In genomic region chr11:92340839-92341238, GRCh38 we compare ENCODE assay signal across 1 cellular context.
TF ChIP-seq lines count a peak whose summit lies in the region.

No MANE protein-coding gene starts in this region.

TF ChIP-seq in IMR-90, 13 proteins besides CTCF, POLR2A, EP300 and RAD21 (continued from another document):
- TF ChIP-seq USF2 (IDR thresholded peaks at IDR 0.05; ENCODE audit: low read depth, low read length) (no peak), RFX5 (IDR thresholded peaks at IDR 0.05; ENCODE audit: low read depth, low read length) (no peak), MAZ (IDR thresholded peaks at IDR 0.05; ENCODE audit: borderline replicate concordance, low read depth, low read length) (no peak), BHLHE40 (IDR thresholded peaks at IDR 0.05; ENCODE audit: low read depth, low read length) (no peak), CHD1 (IDR thresholded peaks at IDR 0.05; ENCODE audit: low read depth, low read length) (no peak), RCOR1 (IDR thresholded peaks at IDR 0.05; ENCODE audit: insufficient replicate concordance, low read length) (no peak), MXI1 (IDR thresholded peaks at IDR 0.05; ENCODE audit: borderline replicate concordance, low read depth, low read length) (no peak), MAFK (IDR thresholded peaks at IDR 0.05; ENCODE audit: low read depth, low read length) (no peak), NFE2L2 (IDR thresholded peaks at IDR 0.05; ENCODE audit: low read depth, low read length) (no peak), ELK1 (IDR thresholded peaks at IDR 0.05; ENCODE audit: borderline replicate concordance, low read depth, low read length) (no peak), CEBPB (IDR thresholded peaks at IDR 0.05; ENCODE audit: low read depth, low read length) (no peak), SMC3 (IDR thresholded peaks at IDR 0.05; ENCODE audit: low read depth, low read length) (no peak)
TF ChIP-seq in IMR-90: peak in this region for 0.
